28 cellular contexts compared by ENCODE assay signal in the genomic region with DNA sequence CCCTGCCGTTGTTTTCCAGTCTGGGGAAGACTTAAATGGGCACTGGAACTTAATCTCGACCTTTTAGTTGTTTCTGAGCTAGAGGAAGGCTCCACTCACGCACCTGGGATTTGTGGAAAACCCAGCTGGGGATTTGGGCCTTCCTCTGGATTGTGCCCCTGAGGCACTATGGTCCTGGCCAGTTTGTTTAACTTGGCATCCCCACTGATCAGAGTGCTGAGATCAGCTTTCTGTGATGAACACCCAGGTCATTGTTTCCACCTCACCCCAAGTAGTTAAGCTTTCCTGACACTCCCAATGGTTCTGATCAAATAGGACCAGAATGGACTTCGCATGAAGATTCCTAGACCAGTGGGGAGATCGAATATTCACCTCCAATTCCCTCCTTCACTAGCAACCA.
"Had no signal": no experiment of that assay in that cellular context is flagged by ENCODE, and none has a peak within 500 bp of the region (broad histone marks: within the 10 kb centered on the region; RNA-seq: fewer than 3 reads in every experiment).

No MANE protein-coding gene starts in this region.

- H3K27me3 Mint-ChIP-seq: stimulated activated naive CD8-positive, alpha-beta T cell treated with anti-CD3 and anti-CD28 coated beads, Interleukin-15, Interleukin-2, amounts not matched to agents 100 ng/mL and 50 ng/mL, for 24 hours had no signal

- H3K36me3 ChIP-seq: neural progenitor cell, prostate gland, upper lobe of right lung had no signal

- H3K4me3 ChIP-seq: heart right ventricle, hepatocyte, left lung, lower lobe of right lung, neural progenitor cell, pancreas, prostate gland, sigmoid colon, spleen, suprapubic skin, thoracic aorta, tibial artery, upper lobe of right lung had no signal

- H3K27ac ChIP-seq: hepatocyte, lower lobe of right lung, neural progenitor cell, pancreas, prostate gland, sigmoid colon, suprapubic skin, thoracic aorta, tibial artery, upper lobe of right lung had no signal

- H3K4me1 ChIP-seq: neural progenitor cell, pancreas, prostate gland, upper lobe of right lung had no signal

- H3K27ac Mint-ChIP-seq: natural killer cell; nephron progenitor cell; neural progenitor cell; stimulated activated effector memory CD8-positive, alpha-beta T cell treated with anti-CD3 and anti-CD28 coated beads, Interleukin-12 subunit alpha, Interleukin-12 subunit beta, amount 100 ng/mL, for 72 hours; stimulated activated naive CD8-positive, alpha-beta T cell treated with anti-CD3 and anti-CD28 coated beads, Interleukin-15, Interleukin-2, amounts not matched to agents 100 ng/mL and 50 ng/mL, for 24 hours had no signal

- H3K4me1 Mint-ChIP-seq: nephron progenitor cell; stimulated activated effector memory CD8-positive, alpha-beta T cell treated with anti-CD3 and anti-CD28 coated beads, Interleukin-12 subunit alpha, Interleukin-12 subunit beta, amount 100 ng/mL, for 72 hours had no signal

- H3K27me3 ChIP-seq: heart right ventricle, hepatocyte, left lung, neural progenitor cell, pancreas, sigmoid colon, spleen, suprapubic skin, tibial artery, upper lobe of right lung had no signal

- ATAC-seq: heart right ventricle; left cardiac atrium; left lung; lower lobe of right lung; natural killer cell; pancreas; right cardiac atrium; stimulated activated effector memory CD8-positive, alpha-beta T cell treated with anti-CD3 and anti-CD28 coated beads, Interleukin-12 subunit alpha, Interleukin-12 subunit beta, amount 100 ng/mL, for 72 hours; upper lobe of right lung had no signal

- DNase-seq: heart right ventricle; kidney glomerular epithelial cell; left cardiac atrium; left lung; lower lobe of right lung; mammary epithelial cell; mesenchymal stem cell; natural killer cell; nephron progenitor cell; pancreas; posterior cingulate gyrus; retina; right cardiac atrium; sigmoid colon; small intestine; spleen; stimulated activated CD4-positive, alpha-beta T cell treated with anti-CD3 and anti-CD28 coated beads, Interleukin-4, amount 100 ng/mL, for 24 hours; stimulated activated naive CD4-positive, alpha-beta T cell; tibial artery; trophoblast cell; upper lobe of right lung had no signal

- H3K9me3 ChIP-seq: pancreas, prostate gland, suprapubic skin, upper lobe of right lung had no signal

- H3K4me3 Mint-ChIP-seq: natural killer cell; nephron progenitor cell; neural progenitor cell; stimulated activated effector memory CD8-positive, alpha-beta T cell treated with anti-CD3 and anti-CD28 coated beads, Interleukin-12 subunit alpha, Interleukin-12 subunit beta, amount 100 ng/mL, for 72 hours; stimulated activated naive CD8-positive, alpha-beta T cell treated with anti-CD3 and anti-CD28 coated beads, Interleukin-15, Interleukin-2, amounts not matched to agents 100 ng/mL and 50 ng/mL, for 24 hours had no signal
